8 cellular contexts compared by ENCODE assay signal in genomic region chr4:24419147-24420034, GRCh38.
DNase-seq lines count a peak whose midpoint lies in the region; ATAC-seq and TF ChIP-seq lines count a peak whose summit lies in the region.

No MANE protein-coding gene starts in this region.

- H3K79me1 ChIP-seq in IMR-90 (ENCODE audit: low read depth in 1 of 2, low read length in 2 of 2): no peaks in the 10 kb centered on the region

- no peak overlapping the region for H3K23ac ChIP-seq in IMR-90 (ENCODE audit: low read depth, low read length)

- no peak overlapping the region for H3K56ac ChIP-seq in IMR-90 (ENCODE audit: extremely low read depth, insufficient read depth, low read length)

- peak overlapping the region; percentile 54 for H2BK120ac ChIP-seq in IMR-90 (ENCODE audit: low read depth, low read length)

- no TSS peak for BruUV-seq in IMR-90 (replicated peaks; lab: Mats Ljungman, UMichigan)

- H3K27ac Mint-ChIP-seq in type B pancreatic cell: peak overlapping the region; percentile 49

- H3K4ac ChIP-seq in IMR-90 (ENCODE audit: low read depth, low read length): peak overlapping the region; percentile 24; the same call in 1 of the 2 replicates

- H3K4me2 ChIP-seq in IMR-90 (ENCODE audit: low read depth, low read length): no peak overlapping the region; the same call in 1 of the 2 replicates

- peak overlapping the region in 1 of 2 experiments; percentile 46; a peak in 1 of 4 replicates for H4K8ac ChIP-seq in IMR-90 (ENCODE audit: low read depth in 2 of 2, low read length in 2 of 2)

- no peak overlapping the region for H3K9ac ChIP-seq in IMR-90 (ENCODE audit: low read depth, low read length)

- ATAC-seq in GM21515 (IDR thresholded peaks at IDR 0.05; ENCODE audit: unreplicated experiment) (peak; percentile 96), IMR-90 (ENCODE audit: low read depth) (peak; percentile 95)

- H4K20me1 ChIP-seq in IMR-90 (ENCODE audit: insufficient read depth, low read length): no peaks in the 10 kb centered on the region

- no peak overlapping the region for H3K4me3 Mint-ChIP-seq in type B pancreatic cell

- H3K27me3 ChIP-seq in IMR-90 (ENCODE audit: control insufficient read depth, insufficient read depth, low read length) (no peaks in the 10 kb centered on the region), Peyer's patch (no peaks in the 10 kb centered on the region), ovary (no peaks in the 10 kb centered on the region)

- H2AK5ac ChIP-seq in IMR-90 (ENCODE audit: low read depth, low read length): no peak overlapping the region

- peaks cover 6% of the 10 kb centered on the region for H3K27me3 Mint-ChIP-seq in type B pancreatic cell

- H2AFZ ChIP-seq in IMR-90 (replicated peaks; ENCODE audit: low read length, poor library complexity): peak overlapping the region; percentile 74

- intact Hi-C loops in IMR-90 (cut with micrococcal nuclease): loop anchor here (1.0 to 10.0 kb wide), 6 partner anchors 325 to 1523 kb away; no protein-coding TSS in a partner anchor
- intact Hi-C loops in ovary (cut with DNase I): no loop called here

- H4K91ac ChIP-seq in IMR-90 (ENCODE audit: insufficient read depth, low read depth, low read length): peak overlapping the region; percentile 53

- TF ChIP-seq EP300 in ovary (IDR thresholded peaks at IDR 0.05): no peak

- H2BK5ac ChIP-seq in IMR-90 (ENCODE audit: low read depth, low read length, poor library complexity, severe bottlenecking): no peak overlapping the region

- TF ChIP-seq CTCF in IMR-90 (conservative IDR thresholded peaks at IDR 0.05; ENCODE audit: low read depth, low read length): peak; percentile 94
- TF ChIP-seq CTCF in Peyer's patch (IDR thresholded peaks at IDR 0.05): peak; percentile 33 to 92 (median 86)
- peak; percentile 94 for TF ChIP-seq CTCF in fibroblast of villous mesenchyme (IDR thresholded peaks at IDR 0.05; ENCODE audit: insufficient read depth, low read depth, low read length)
- peak in 1 of 3 donors; percentile 60 for TF ChIP-seq CTCF in ovary (IDR thresholded peaks at IDR 0.05)
- TF ChIP-seq CTCF in type B pancreatic cell (conservative IDR thresholded peaks at IDR 0.05): peak; percentile 97

- H3K18ac ChIP-seq in IMR-90 (ENCODE audit: low read depth, low read length): peak overlapping the region; percentile 32; the same call in 1 of the 2 replicates

- H2BK20ac ChIP-seq in IMR-90 (ENCODE audit: low read depth, low read length): peak overlapping the region; percentile 64; the same call in 1 of the 2 replicates

- dilution Hi-C loops in IMR-90 (cut with HindIII; ENCODE audit: low sequenced_read_pairs, unreplicated experiment): no loop called here

- WGBS in IMR-90 (ENCODE audit: extremely low coverage in 2 of 2, insufficient read length in 1 of 2), 2 experiments: 0% methylated on average over 1 of the region's 8 CpGs; no CpG with 5 or more reads in 1 of the 2 experiments
- 3 to 8% (median 3%) methylated on average over 8 of the region's 8 CpGs for WGBS in ovary, 3 donors

- no peaks in the 10 kb centered on the region for H3K9me3 ChIP-seq in IMR-90 (ENCODE audit: control insufficient read depth, insufficient read depth, low read length)
- H3K9me3 ChIP-seq in Peyer's patch: no peaks in the 10 kb centered on the region
- no peaks in the 10 kb centered on the region for H3K9me3 ChIP-seq in ovary

- no peak overlapping the region for H3K14ac ChIP-seq in IMR-90 (replicated peaks; ENCODE audit: low read depth, low read length)

- TF ChIP-seq POLR2A in IMR-90 (IDR thresholded peaks at IDR 0.05; ENCODE audit: low read depth, low read length) (no peak), Peyer's patch (IDR thresholded peaks at IDR 0.05) (no peak), ovary (IDR thresholded peaks at IDR 0.05) (no peak)

- H4K5ac ChIP-seq in IMR-90 (ENCODE audit: low read depth, low read length): peak overlapping the region; percentile 27; the same call in 1 of the 2 replicates

- peak; percentile 97 for TF ChIP-seq RAD21 in IMR-90 (IDR thresholded peaks at IDR 0.05; ENCODE audit: low read length)

- peaks cover 4% of the 10 kb centered on the region; the same call in 1 of the 2 replicates for H3K4me1 ChIP-seq in IMR-90 (ENCODE audit: control insufficient read depth, insufficient read depth, low read length)
- H3K4me1 ChIP-seq in Peyer's patch: no peaks in the 10 kb centered on the region
- H3K4me1 ChIP-seq in ovary (ENCODE audit: insufficient read depth): no peaks in the 10 kb centered on the region

- H2AK9ac ChIP-seq in IMR-90 (replicated peaks; ENCODE audit: low read depth, low read length, poor library complexity): no peak overlapping the region

- peak overlapping the region; percentile 61; the same call in 1 of the 3 replicates for H2BK15ac ChIP-seq in IMR-90 (ENCODE audit: low read depth, low read length)

- H3K36me3 ChIP-seq in IMR-90 (ENCODE audit: control insufficient read depth, insufficient read depth, low read length) (no peaks in the 10 kb centered on the region), Peyer's patch (no peaks in the 10 kb centered on the region), ovary (no peaks in the 10 kb centered on the region)

- peaks cover 4% of the 10 kb centered on the region for H3K9me3 Mint-ChIP-seq in type B pancreatic cell

- peaks cover 5% of the 10 kb centered on the region for H3K4me1 Mint-ChIP-seq in type B pancreatic cell (ENCODE audit: unreplicated experiment)

- in situ Hi-C loops in IMR-90 (cut with MboI; ENCODE audit: low sequenced_read_pairs): loop anchor here (25.0 kb wide), 1 partner anchor 732 kb away; no protein-coding TSS in a partner anchor

- H3K4me3 ChIP-seq in IMR-90 (ENCODE audit: insufficient read depth, low read depth, low read length) (no peak overlapping the region), Peyer's patch (no peak overlapping the region), fibroblast of villous mesenchyme (ENCODE audit: low read depth, low read length) (no peak overlapping the region), ovary (no peak overlapping the region)

- CTCF ChIA-PET in IMR-90 (lab: Yijun Ruan, JAX): interaction anchor here (0.5 to 2.2 kb wide), 8 partner anchors 10 to 1282 kb away, joined by 3 to 6 read pairs (median 4); no protein-coding TSS in a partner anchor

- H3K9me1 ChIP-seq in IMR-90 (ENCODE audit: insufficient read depth, low read length): no peaks in the 10 kb centered on the region

- POLR2A ChIA-PET in IMR-90 (lab: Charles Lee; ENCODE audit: unreplicated experiment): no interaction called here

- H3K27ac ChIP-seq in IMR-90 (ENCODE audit: insufficient read depth, low read length) (no peak overlapping the region), Peyer's patch (no peak overlapping the region), ovary (no peak overlapping the region)

- DNase-seq in Daoy (ENCODE audit: low read depth) (peak; percentile 78), IMR-90 (peak; percentile 69), Peyer's patch (peak; percentile 49 to 86 (median 81)), fibroblast of villous mesenchyme (ENCODE audit: low read depth) (peak; percentile 68), ovary (peak; percentile 50 to 84 (median 72)), type B pancreatic cell (ENCODE audit: extremely low spot score, unreplicated experiment) (peak; percentile 81)
- DNase-seq in activated T-helper 1 cell treated with anti-CD3 and anti-CD28 coated beads, Interleukin-2, amount 50 U/mL, for 16 hours (ENCODE audit: low read depth in 1 of 2, low spot score in 1 of 2): peak; percentile 28 to 43

- H3K36me3 Mint-ChIP-seq in type B pancreatic cell: no peaks in the 10 kb centered on the region

TF ChIP-seq in IMR-90, 13 proteins besides CTCF, POLR2A, EP300 and RAD21:
- TF ChIP-seq MAZ (IDR thresholded peaks at IDR 0.05; ENCODE audit: borderline replicate concordance, low read depth, low read length) (no peak), BHLHE40 (IDR thresholded peaks at IDR 0.05; ENCODE audit: low read depth, low read length) (no peak), NFE2L2 (IDR thresholded peaks at IDR 0.05; ENCODE audit: low read depth, low read length) (no peak), RFX5 (IDR thresholded peaks at IDR 0.05; ENCODE audit: low read depth, low read length) (no peak), MAFK (IDR thresholded peaks at IDR 0.05; ENCODE audit: low read depth, low read length) (peak; percentile 95), FOS (IDR thresholded peaks at IDR 0.05; ENCODE audit: low read depth, low read length) (no peak), RCOR1 (IDR thresholded peaks at IDR 0.05; ENCODE audit: insufficient replicate concordance, low read length) (no peak), SMC3 (IDR thresholded peaks at IDR 0.05; ENCODE audit: low read depth, low read length) (peak; percentile 91), CHD1 (IDR thresholded peaks at IDR 0.05; ENCODE audit: low read depth, low read length) (no peak), MXI1 (IDR thresholded peaks at IDR 0.05; ENCODE audit: borderline replicate concordance, low read depth, low read length) (no peak)
